ENCODE assay signal across 10 cellular contexts in genomic region chr2:240604291-240604938, GRCh38. TPM values are rescaled to one million over a fixed set of nuclear protein-coding genes. Genes with fewer than 3 reads are reported as not detected.
DNase-seq lines count a peak whose midpoint lies in the region; ATAC-seq, FAIRE-seq and TF ChIP-seq lines count a peak whose summit lies in the region.
"Had no signal": no experiment of that assay in that cellular context is flagged by ENCODE, and none has a peak within 500 bp of the region (broad histone marks: within the 10 kb centered on the region; RNA-seq: fewer than 3 reads in every experiment).

No MANE protein-coding gene starts in this region.

- peak; percentile 82 to 88 for DNase-seq in Caco-2
- peak; percentile 79 for DNase-seq in HTR-8/SVneo (ENCODE audit: insufficient read length, low spot score)
- peak; percentile 85 for DNase-seq in Right ventricle myocardium superior
- peak; percentile 68 to 83 (median 77) for DNase-seq in ovary
- no peak for DNase-seq in DMS79 treated with DMSO at 0.1 percent for 48 hours (lab: John Stamatoyannopoulos, UW)
- no peak for DNase-seq in activated CD4-positive, alpha-beta T cell treated with anti-CD3 and anti-CD28 coated beads for 1 hour
- DNase-seq: naive B cell had no signal

- POLR2A ChIA-PET in Caco-2 (lab: Charles Lee) = interaction anchor here (1.7 to 3.5 kb wide), 2 partner anchors 17 to 349 kb away, joined by 3 to 31 read pairs; partner anchors contain the start of gene CAPN10

- TSS peak; percentile 92 for BruUV-seq in Caco-2 (replicated peaks; lab: Mats Ljungman, UMichigan)

- no peak for FAIRE-seq in HTR-8/SVneo (lab: Jason Lieb, UNC)

- H3K36me3 ChIP-seq in Caco-2 (ENCODE audit: control insufficient read depth, insufficient read depth, low read length) = no peaks in the 10 kb centered on the region; the same call in 1 of the 2 replicates
- H3K36me3 ChIP-seq in ovary = no peaks in the 10 kb centered on the region

- H3K9me3 ChIP-seq in Caco-2 (no peaks in the 10 kb centered on the region), ovary (no peaks in the 10 kb centered on the region)

- H3K4me1 ChIP-seq in Caco-2 (no peaks in the 10 kb centered on the region), ovary (ENCODE audit: insufficient read depth) (no peaks in the 10 kb centered on the region)

- peaks cover 8% of the 10 kb centered on the region for H3K4me1 Mint-ChIP-seq in Caco-2 (ENCODE audit: low read depth, unreplicated experiment)
- H3K4me1 Mint-ChIP-seq in activated T-helper 17 cell treated with anti-CD3 and anti-CD28 coated beads, Interleukin-2, amount 50 U/mL, for 72 hours = no peaks in the 10 kb centered on the region

- no peak for TF ChIP-seq POLR2A in ovary (IDR thresholded peaks at IDR 0.05)

- H3K27ac Mint-ChIP-seq in Caco-2 (ENCODE audit: unreplicated experiment) = peak overlapping the region; percentile 79
- H3K27ac Mint-ChIP-seq in activated T-helper 17 cell treated with anti-CD3 and anti-CD28 coated beads, Interleukin-2, amount 50 U/mL, for 72 hours = no peak overlapping the region
- H3K27ac Mint-ChIP-seq: naive B cell had no signal

- no peaks in the 10 kb centered on the region for H3K27me3 Mint-ChIP-seq in Caco-2 (ENCODE audit: insufficient read depth, unreplicated experiment)
- H3K27me3 Mint-ChIP-seq in activated T-helper 17 cell treated with anti-CD3 and anti-CD28 coated beads, Interleukin-2, amount 50 U/mL, for 72 hours = no peaks in the 10 kb centered on the region
- H3K27me3 Mint-ChIP-seq: naive B cell had no signal

- H3K36me3 Mint-ChIP-seq in Caco-2 (ENCODE audit: insufficient read depth, unreplicated experiment) = peaks cover 12% of the 10 kb centered on the region
- H3K36me3 Mint-ChIP-seq in activated T-helper 17 cell treated with anti-CD3 and anti-CD28 coated beads, Interleukin-2, amount 50 U/mL, for 72 hours (ENCODE audit: low read depth) = no peaks in the 10 kb centered on the region
- H3K36me3 Mint-ChIP-seq: naive B cell had no signal

- peak overlapping the region; percentile 77 for H3K4me3 ChIP-seq in Caco-2 (ENCODE audit: low read depth, low read length)
- no peak overlapping the region for H3K4me3 ChIP-seq in WI38 (ENCODE audit: low read depth, low read length)
- no peak overlapping the region for H3K4me3 ChIP-seq in ovary

- peak overlapping the region; percentile 78 for H3K4me3 Mint-ChIP-seq in Caco-2 (ENCODE audit: unreplicated experiment)
- H3K4me3 Mint-ChIP-seq in activated T-helper 17 cell treated with anti-CD3 and anti-CD28 coated beads, Interleukin-2, amount 50 U/mL, for 72 hours = no peak overlapping the region

- H3K27ac ChIP-seq in ovary = no peak overlapping the region
- H3K27ac ChIP-seq: KMS-11 had no signal

- TF ChIP-seq CTCF in Caco-2 (IDR thresholded peaks at IDR 0.05; ENCODE audit: insufficient read depth in 1 of 2, low read depth in 1 of 2, low read length in 1 of 2, severe bottlenecking in 1 of 2, unreplicated experiment in 1 of 2) = peak; percentile 42 to 72
- TF ChIP-seq CTCF in WI38 (IDR thresholded peaks at IDR 0.05; ENCODE audit: low read depth, low read length) = peak; percentile 52
- TF ChIP-seq CTCF in ovary (IDR thresholded peaks at IDR 0.05) = peak in 2 of 3 donors; percentile 25 to 32

- 26 to 35% (median 35%) methylated on average over 10 to 11 of the region's 11 CpGs for WGBS in ovary, 3 donors

- H3K9me3 Mint-ChIP-seq in Caco-2 (ENCODE audit: unreplicated experiment) = no peaks in the 10 kb centered on the region
- no peaks in the 10 kb centered on the region for H3K9me3 Mint-ChIP-seq in activated T-helper 17 cell treated with anti-CD3 and anti-CD28 coated beads, Interleukin-2, amount 50 U/mL, for 72 hours
- H3K9me3 Mint-ChIP-seq: naive B cell had no signal

- intact Hi-C loops in Caco-2 (cut with micrococcal nuclease; ENCODE audit: unreplicated experiment) = loop anchor here (1.0 kb wide), 1 partner anchor 18 kb away; the partner anchor contains the start of gene CAPN10
- intact Hi-C loops in Right ventricle myocardium superior (cut with DNase I) = no loop called here
- intact Hi-C loops in ovary (cut with DNase I) = no loop called here

- H3K27me3 ChIP-seq in Caco-2 (replicated peaks; ENCODE audit: control insufficient read depth, insufficient read depth, low read length) (no peaks in the 10 kb centered on the region), ovary (no peaks in the 10 kb centered on the region)

- TF ChIP-seq EP300 in ovary (IDR thresholded peaks at IDR 0.05) = no peak

- CTCF ChIA-PET in Caco-2 (lab: Charles Lee) = interaction anchor here (1.1 to 2.0 kb wide), 2 partner anchors 13 to 18 kb away, joined by 8 to 12 read pairs; partner anchors contain the start of gene CAPN10

- ATAC-seq in Right ventricle myocardium superior (ENCODE audit: poor library complexity) = peak; percentile 66
- no peak for ATAC-seq in activated T-helper 17 cell treated with anti-CD3 and anti-CD28 coated beads, Interleukin-2, amount 50 U/mL, for 72 hours (replicated peaks)

RNA-seq across cellular contexts. Expression of gene CAPN10, which starts 17.9 kb away (rescaled TPM):
- total RNA-seq in Caco-2 (2022) = 27.8 and 30.9 TPM in 2 replicates
- 49.7 TPM for total RNA-seq in Right ventricle myocardium superior
- 10 to 100 TPM; 15.5 to 34.3 (median 26.8) TPM for total RNA-seq in ovary
- polyA plus RNA-seq in ovary = 10 to 100 TPM in 1 of 2 donors, 1 to 10 TPM in 1; 2.2 to 21.7 TPM
- 10 to 100 TPM; 28.6 to 42.3 TPM for total RNA-seq in activated T-helper 17 cell treated with anti-CD3 and anti-CD28 coated beads, Interleukin-2, amount 50 U/mL, for 72 hours

RNA-seq across cellular contexts. Expression of gene GPR35, which starts 20.9 kb away (rescaled TPM):
- total RNA-seq in Caco-2 (2022) = 21.3 and 21.5 TPM in 2 replicates
- total RNA-seq in Right ventricle myocardium superior = 2.0 TPM
- total RNA-seq in ovary = 1 to 10 TPM; 2.1 to 4.2 (median 2.5) TPM
- 1 to 10 TPM in 1 of 2 donors, under 1 TPM in 1; 0.27 to 2.2 TPM for polyA plus RNA-seq in ovary
- 1 to 10 TPM; 2.0 to 4.4 TPM for total RNA-seq in activated T-helper 17 cell treated with anti-CD3 and anti-CD28 coated beads, Interleukin-2, amount 50 U/mL, for 72 hours

RNA-seq across cellular contexts. Expression of gene RNPEPL1, which starts 36.1 kb away (rescaled TPM):
- total RNA-seq in Caco-2 (2022) (22.6 and 25.6 TPM in 2 replicates), Right ventricle myocardium superior (89.5 TPM), ovary (10 to 100 TPM; 15.1 to 25.2 (median 23.2) TPM)
- 10 to 100 TPM in 1 of 2 donors, 1 to 10 TPM in 1; 3.5 to 27.3 TPM for polyA plus RNA-seq in ovary
- total RNA-seq in activated T-helper 17 cell treated with anti-CD3 and anti-CD28 coated beads, Interleukin-2, amount 50 U/mL, for 72 hours = 10 to 100 TPM; 27.2 to 52.7 TPM

RNA-seq across cellular contexts. Expression of gene DUSP28, which starts 44.3 kb away (rescaled TPM):
- total RNA-seq in Caco-2 (2022) (2.2 and 2.3 TPM in 2 replicates), Right ventricle myocardium superior (11.5 TPM), ovary (1 to 10 TPM; 2.7 to 9.9 (median 4.3) TPM)
- polyA plus RNA-seq in ovary = 1 to 10 TPM; 4.0 to 5.3 TPM
- 1 to 10 TPM; 3.6 to 8.3 TPM for total RNA-seq in activated T-helper 17 cell treated with anti-CD3 and anti-CD28 coated beads, Interleukin-2, amount 50 U/mL, for 72 hours

RNA-seq across cellular contexts. Expression of gene ANKMY1, which starts 46.6 kb away (rescaled TPM):
- 12.2 and 16.6 TPM in 2 replicates for total RNA-seq in Caco-2 (2022)
- total RNA-seq in Right ventricle myocardium superior = 5.6 TPM
- 10 to 100 TPM; 13.7 to 24.2 (median 21.6) TPM for total RNA-seq in ovary
- polyA plus RNA-seq in ovary = 10 to 100 TPM; 11.5 to 13.8 TPM
- total RNA-seq in activated T-helper 17 cell treated with anti-CD3 and anti-CD28 coated beads, Interleukin-2, amount 50 U/mL, for 72 hours = 10 to 100 TPM; 14.5 to 28.8 TPM

Comparison
In these comparisons a context has a peak if more than half of its experiments do, and no peak if none do; other contexts are left out.
1. DNase-seq: peak in Caco-2 (2 of 2), HTR-8/SVneo (single experiment), Right ventricle myocardium superior (single experiment) and ovary (5 of 5); none in DMS79 treated with DMSO at 0.1 percent for 48 hours (single experiment) and activated CD4-positive, alpha-beta T cell treated with anti-CD3 and anti-CD28 coated beads for 1 hour (single experiment).
2. Peak in every context shown above with its lines, with median percentiles within 50 percentile points of each other: CTCF ChIP-seq.